Comparison of ENCODE assay signal across 3 cellular contexts in genomic region chr10:101244321-101245050, GRCh38.
TF ChIP-seq lines count a peak whose summit lies in the region.

No MANE protein-coding gene starts in this region.

TF ChIP-seq in HCT116, 20 proteins besides CTCF, POLR2A, EP300 and RAD21:
- TF ChIP-seq ATF3 (IDR thresholded peaks at IDR 0.05), result no peak
- TF ChIP-seq EZH2phosphoT487 (IDR thresholded peaks at IDR 0.05; ENCODE audit: borderline replicate concordance), result no peak
- TF ChIP-seq SP1 (IDR thresholded peaks at IDR 0.05; ENCODE audit: low read depth), result no peak; the same call in 1 of the 2 replicates
- peak; percentile 35 for TF ChIP-seq FOSL1 (IDR thresholded peaks at IDR 0.05; ENCODE audit: low read depth)
- no peak for TF ChIP-seq EZH2 (IDR thresholded peaks at IDR 0.05)

TF ChIP-seq in SK-N-SH, 30 proteins besides CTCF, POLR2A, EP300 and RAD21:
- TF ChIP-seq FOSL2 (IDR thresholded peaks at IDR 0.05; ENCODE audit: borderline replicate concordance, low read depth) (peak; percentile 20; the same call in 1 of the 2 replicates), MAX (IDR thresholded peaks at IDR 0.05; ENCODE audit: low read depth) (no peak), JUND (IDR thresholded peaks at IDR 0.05) (0 out of 2 replicates have a peak, but pooled peaks have one; percentile 19)
TF ChIP-seq in SK-N-SH: peak in this region for 2.

TF ChIP-seq in HepG2, 621 proteins besides CTCF, POLR2A, EP300 and RAD21:
- TF ChIP-seq SMAD9 (CRISPR knock-in tag; IDR thresholded peaks at IDR 0.05), result no peak
- TF ChIP-seq HOMEZ (CRISPR knock-in tag; IDR thresholded peaks at IDR 0.05; ENCODE audit: low read depth), result no peak
- TF ChIP-seq ZNF335 (CRISPR knock-in tag; IDR thresholded peaks at IDR 0.05), result no peak
- no peak for TF ChIP-seq ZNF770 (CRISPR knock-in tag; IDR thresholded peaks at IDR 0.05)
- no peak for TF ChIP-seq PATZ1 (CRISPR knock-in tag; IDR thresholded peaks at IDR 0.05)
- no peak for TF ChIP-seq RFXAP (CRISPR knock-in tag; IDR thresholded peaks at IDR 0.05; ENCODE audit: borderline replicate concordance)
- TF ChIP-seq ZMAT3 (CRISPR knock-in tag; conservative IDR thresholded peaks at IDR 0.05), result no peak
- no peak for TF ChIP-seq ZNF281 (CRISPR knock-in tag; IDR thresholded peaks at IDR 0.05; ENCODE audit: borderline replicate concordance)
- TF ChIP-seq RNF219 (CRISPR knock-in tag; IDR thresholded peaks at IDR 0.05), result no peak
- TF ChIP-seq PREB (CRISPR knock-in tag; IDR thresholded peaks at IDR 0.05), result no peak
- TF ChIP-seq PRDM15 (CRISPR knock-in tag; IDR thresholded peaks at IDR 0.05), result no peak
- no peak for TF ChIP-seq NR2F1 (CRISPR knock-in tag; IDR thresholded peaks at IDR 0.05)
- TF ChIP-seq ELK4 (CRISPR knock-in tag; IDR thresholded peaks at IDR 0.05; ENCODE audit: borderline replicate concordance), result no peak
- TF ChIP-seq GPBP1L1 (CRISPR knock-in tag; IDR thresholded peaks at IDR 0.05), result no peak
